Comparison of ENCODE assay signal across 23 cellular contexts in genomic region chr22:30887861-30888260, GRCh38.
A peak's percentile ranks its signal among the peaks of the same experiment; 100 is the strongest.
DNase-seq lines count a peak whose midpoint lies in the region; TF ChIP-seq lines count a peak whose summit lies in the region.
"Had no signal": no experiment of that assay in that cellular context is flagged by ENCODE, and none has a peak within 500 bp of the region (broad histone marks: within the 10 kb centered on the region; RNA-seq: fewer than 3 reads in every experiment).

No MANE protein-coding gene starts in this region.

- H3K79me2 ChIP-seq in OCI-LY7 (ENCODE audit: insufficient read depth, low read depth, low read length) = no peaks in the 10 kb centered on the region

- CTCF ChIA-PET in activated naive CD4-positive, alpha-beta T cell treated with anti-CD3 and anti-CD28 coated beads, Interleukin-2, amount 10 ng/mL, durations not matched to agents 7 days and 5 days (lab: Charles Lee) = interaction anchor here (0.9 kb wide), 1 partner anchor 116 kb away, joined by 3 read pairs; no protein-coding TSS in a partner anchor
- CTCF ChIA-PET in OCI-LY7 (lab: Charles Lee; ENCODE audit: unreplicated experiment) = no interaction called here

- H3K9me3 Mint-ChIP-seq in activated naive CD4-positive, alpha-beta T cell treated with anti-CD3 and anti-CD28 coated beads, Interleukin-2, amount 10 ng/mL, durations not matched to agents 7 days and 5 days = no peaks in the 10 kb centered on the region

- no peak overlapping the region for H3K4me3 ChIP-seq in OCI-LY7 (ENCODE audit: low read depth, low read length, poor library complexity, severe bottlenecking)
- H3K4me3 ChIP-seq: BLaER1, MG63, PC-9 had no signal

- H2AFZ ChIP-seq in OCI-LY7 (ENCODE audit: low read length) = no peak overlapping the region
- H2AFZ ChIP-seq: PC-9 had no signal

- H3K36me3 ChIP-seq in OCI-LY7 (ENCODE audit: insufficient read depth, low read length) = no peaks in the 10 kb centered on the region

- H4K20me1 ChIP-seq in OCI-LY7 (ENCODE audit: insufficient read depth, low read length) = no peaks in the 10 kb centered on the region
- H4K20me1 ChIP-seq: BLaER1 had no signal

- no peaks in the 10 kb centered on the region for H3K9me3 ChIP-seq in OCI-LY7 (ENCODE audit: low read length)
- H3K9me3 ChIP-seq: BLaER1, MG63 had no signal

- BruUV-seq in OCI-LY7 (replicated peaks; lab: Mats Ljungman, UMichigan) = TSS peak; percentile 39

- no peak for TF ChIP-seq CTCF in OCI-LY7 (conservative IDR thresholded peaks at IDR 0.05; ENCODE audit: low read length)

- H3K27ac Mint-ChIP-seq in activated naive CD4-positive, alpha-beta T cell treated with anti-CD3 and anti-CD28 coated beads, Interleukin-2, amount 10 ng/mL, durations not matched to agents 7 days and 5 days = peak overlapping the region; percentile 5
- H3K27ac Mint-ChIP-seq: CD4-positive, CD25-positive, alpha-beta regulatory T cell had no signal

- H3K36me3 Mint-ChIP-seq in activated naive CD4-positive, alpha-beta T cell treated with anti-CD3 and anti-CD28 coated beads, Interleukin-2, amount 10 ng/mL, durations not matched to agents 7 days and 5 days = no peaks in the 10 kb centered on the region

- intact Hi-C loops in OCI-LY7 (cut with micrococcal nuclease; ENCODE audit: unreplicated experiment) = no loop called here

- peaks cover 6% of the 10 kb centered on the region for H3K4me1 Mint-ChIP-seq in activated naive CD4-positive, alpha-beta T cell treated with anti-CD3 and anti-CD28 coated beads, Interleukin-2, amount 10 ng/mL, durations not matched to agents 7 days and 5 days

- POLR2A ChIA-PET in OCI-LY7 (lab: Charles Lee) = no interaction called here

- DNase-seq in activated naive CD4-positive, alpha-beta T cell treated with anti-CD3 and anti-CD28 coated beads, Interleukin-2, amount 10 ng/mL, durations not matched to agents 7 days and 5 days = peak; percentile 17
- DNase-seq in activated naive CD4-positive, alpha-beta T cell treated with anti-CD3 and anti-CD28 coated beads, Interleukin-2, amount 50 U/mL, for 16 hours = no peak
- peak; percentile 16 for DNase-seq in D341Med (ENCODE audit: low spot score)
- no peak for DNase-seq in OCI-LY7 (ENCODE audit: low spot score)
- DNase-seq in mesenteric fat pad (ENCODE audit: low spot score) = peak; percentile 45
- no peak for DNase-seq in stimulated activated CD4-positive, alpha-beta T cell treated with anti-CD3 and anti-CD28 coated beads, Interleukin-4, amount 100 ng/mL, for 24 hours
- no peak for DNase-seq in 8988T
- no peak for DNase-seq in activated CD8-positive, alpha-beta memory T cell treated with anti-CD3 and anti-CD28 coated beads for 24 hours
- DNase-seq: CD4-positive, CD25-positive, alpha-beta regulatory T cell; IMR-90; KG1; MG63; NCI-H1105 treated with DMSO at 0.1 percent for 48 hours; NCI-H146; NCI-H1930; NCI-H2107; NCI-H446; NCI-H524 treated with DMSO at 0.1 percent for 48 hours; NCI-H82; NK-92 treated with Interleukin-12 subunit alpha and Interleukin-12 subunit beta, amount 100 ng/mL, for 24 hours; PC-9; SHP77 had no signal

- H3K27ac ChIP-seq in OCI-LY7 (ENCODE audit: low read depth, low read length, poor library complexity, severe bottlenecking) = no peak overlapping the region
- H3K27ac ChIP-seq: BLaER1, PC-9 had no signal

- H3K4me2 ChIP-seq in OCI-LY7 (ENCODE audit: low read length) = no peak overlapping the region
- H3K4me2 ChIP-seq: BLaER1, PC-9 had no signal

- no peaks in the 10 kb centered on the region for H3K9me2 ChIP-seq in OCI-LY7 (ENCODE audit: insufficient read depth, low read length)

- no peaks in the 10 kb centered on the region for H3K27me3 Mint-ChIP-seq in activated naive CD4-positive, alpha-beta T cell treated with anti-CD3 and anti-CD28 coated beads, Interleukin-2, amount 10 ng/mL, durations not matched to agents 7 days and 5 days
- H3K27me3 Mint-ChIP-seq: CD4-positive, CD25-positive, alpha-beta regulatory T cell had no signal

- H3K4me3 Mint-ChIP-seq in activated naive CD4-positive, alpha-beta T cell treated with anti-CD3 and anti-CD28 coated beads, Interleukin-2, amount 10 ng/mL, durations not matched to agents 7 days and 5 days = no peak overlapping the region
- H3K4me3 Mint-ChIP-seq: CD4-positive, CD25-positive, alpha-beta regulatory T cell had no signal

- no peaks in the 10 kb centered on the region for H3K4me1 ChIP-seq in OCI-LY7 (ENCODE audit: insufficient read depth, low read length, poor library complexity, severe bottlenecking)

Comparison
In these comparisons a context has a peak if more than half of its experiments do, and no peak if none do; other contexts are left out.
1. DNase-seq: peak in activated naive CD4-positive, alpha-beta T cell treated with anti-CD3 and anti-CD28 coated beads, Interleukin-2, amount 10 ng/mL, durations not matched to agents 7 days and 5 days (single experiment), D341Med (single experiment) and mesenteric fat pad (single experiment); none in activated naive CD4-positive, alpha-beta T cell treated with anti-CD3 and anti-CD28 coated beads, Interleukin-2, amount 50 U/mL, for 16 hours (single experiment), OCI-LY7 (single experiment), stimulated activated CD4-positive, alpha-beta T cell treated with anti-CD3 and anti-CD28 coated beads, Interleukin-4, amount 100 ng/mL, for 24 hours (single experiment), 8988T (single experiment) and activated CD8-positive, alpha-beta memory T cell treated with anti-CD3 and anti-CD28 coated beads for 24 hours (single experiment).